Comparison of ENCODE assay signal across 8 cellular contexts in the genomic region with DNA sequence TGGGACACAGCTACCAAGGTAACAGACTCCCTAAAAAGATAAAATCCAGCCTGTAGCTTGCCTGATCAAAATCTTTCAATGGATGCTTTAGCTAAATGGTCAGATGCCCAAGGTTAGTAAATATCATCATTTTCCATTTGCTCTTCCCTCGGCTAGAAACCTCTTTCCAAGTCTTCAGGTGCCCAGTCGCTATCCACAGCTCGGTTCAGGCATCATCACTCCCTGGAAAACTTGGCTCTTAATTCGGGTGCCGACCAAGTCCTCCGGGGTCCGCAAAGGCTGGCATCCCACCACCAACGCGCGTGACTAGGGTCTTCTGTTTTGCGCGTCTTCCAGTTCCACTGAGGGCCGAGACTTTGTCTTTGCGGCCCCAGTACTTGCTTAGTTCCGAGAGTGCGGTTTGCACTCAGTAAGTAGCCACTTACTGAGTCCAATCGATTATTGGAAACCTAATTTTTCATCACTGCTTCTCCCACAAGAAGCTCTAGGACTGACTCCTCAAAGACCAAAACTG. TPM values are rescaled to one million over a fixed set of nuclear protein-coding genes. Genes with fewer than 3 reads are reported as not detected.
A peak's percentile ranks its signal among the peaks of the same experiment; 100 is the strongest.
DNase-seq lines count a peak whose midpoint lies in the region; ATAC-seq and TF ChIP-seq lines count a peak whose summit lies in the region.

No MANE protein-coding gene starts in this region.

- no peak overlapping the region for H2AFZ ChIP-seq in Karpas-422 (ENCODE audit: low read length)

- ATAC-seq in central memory CD8-positive, alpha-beta T cell (replicated peaks; ENCODE audit: extremely low read depth, poor library complexity, severe bottlenecking) = no peak
- ATAC-seq in naive thymus-derived CD8-positive, alpha-beta T cell = no peak

- H3K36me3 ChIP-seq in BJ (ENCODE audit: control insufficient read depth, insufficient read depth, low read length) = no peaks in the 10 kb centered on the region
- H3K36me3 ChIP-seq in Karpas-422 (ENCODE audit: insufficient read depth, low read length) = no peaks in the 10 kb centered on the region

- no peaks in the 10 kb centered on the region for H3K9me3 Mint-ChIP-seq in central memory CD8-positive, alpha-beta T cell
- H3K9me3 Mint-ChIP-seq in naive thymus-derived CD8-positive, alpha-beta T cell = peaks cover 0 to 9% (median 0%) of the 10 kb centered on the region in 9 donors

- DNase-seq in BJ (ENCODE audit: low read depth) (no peak), Karpas-422 (no peak), dermis blood vessel endothelial cell (no peak), activated gamma-delta T cell treated with Interleukin-2 at 50 U/mL for 16 hours (no peak), NCI-H226 (no peak), NCI-H2107 (lab: John Stamatoyannopoulos, UW) (no peak)
- no peak for DNase-seq in central memory CD8-positive, alpha-beta T cell (ENCODE audit: low spot score in 2 of 2)
- no peak for DNase-seq in naive thymus-derived CD8-positive, alpha-beta T cell

- no peaks in the 10 kb centered on the region for H3K9me2 ChIP-seq in Karpas-422 (replicated peaks; ENCODE audit: insufficient read depth, low read length)

- H3K4me3 Mint-ChIP-seq in central memory CD8-positive, alpha-beta T cell = peak overlapping the region; percentile 76
- H3K4me3 Mint-ChIP-seq in naive thymus-derived CD8-positive, alpha-beta T cell = peak overlapping the region; percentile 61 to 84 (median 78)

- peaks cover 41% of the 10 kb centered on the region for H3K4me1 ChIP-seq in Karpas-422 (ENCODE audit: low read length)

- H3K27me3 ChIP-seq in BJ (ENCODE audit: control insufficient read depth, insufficient read depth, low read length) (no peaks in the 10 kb centered on the region), Karpas-422 (ENCODE audit: low read length) (no peaks in the 10 kb centered on the region)

- peaks cover 53% of the 10 kb centered on the region for H3K36me3 Mint-ChIP-seq in central memory CD8-positive, alpha-beta T cell (ENCODE audit: insufficient read depth)
- H3K36me3 Mint-ChIP-seq in naive thymus-derived CD8-positive, alpha-beta T cell = peaks cover 0 to 3% (median 1%) of the 10 kb centered on the region in 3 donors

- H3K27me3 Mint-ChIP-seq in central memory CD8-positive, alpha-beta T cell = peaks cover 4% of the 10 kb centered on the region
- H3K27me3 Mint-ChIP-seq in naive thymus-derived CD8-positive, alpha-beta T cell = peaks cover 0 to 9% (median 0%) of the 10 kb centered on the region in 5 donors

- CTCF ChIA-PET in BJ (lab: Yijun Ruan, JAX) = no interaction called here

- peak overlapping the region; percentile 91 for H3K27ac Mint-ChIP-seq in central memory CD8-positive, alpha-beta T cell (ENCODE audit: low read depth)
- peak overlapping the region in 5 of 10 donors; percentile 28 to 75 (median 55) for H3K27ac Mint-ChIP-seq in naive thymus-derived CD8-positive, alpha-beta T cell

- H3K4me3 ChIP-seq in BJ (ENCODE audit: low read depth, low read length) = peak overlapping the region; percentile 33
- no peak overlapping the region for H3K4me3 ChIP-seq in Karpas-422 (ENCODE audit: low read length)

- peaks cover 45% of the 10 kb centered on the region for H3K4me1 Mint-ChIP-seq in central memory CD8-positive, alpha-beta T cell
- H3K4me1 Mint-ChIP-seq in naive thymus-derived CD8-positive, alpha-beta T cell = peaks cover 23 to 66% (median 59%) of the 10 kb centered on the region in 4 donors

- POLR2A ChIA-PET in BJ (lab: Charles Lee) = no interaction called here
- POLR2A ChIA-PET in naive thymus-derived CD8-positive, alpha-beta T cell (lab: Charles Lee) = interaction anchor here (0.5 to 2.9 kb wide), 3 partner anchors 10 to 988 kb away, joined by 3 to 17 read pairs (median 14); a partner anchor contains a TSS

- H3K9ac ChIP-seq in Karpas-422 (ENCODE audit: low read length) = no peak overlapping the region

- H3K4me2 ChIP-seq in Karpas-422 (ENCODE audit: low read depth, low read length, poor library complexity, severe bottlenecking) = peak overlapping the region; percentile 51

- no peaks in the 10 kb centered on the region for H3K9me3 ChIP-seq in Karpas-422 (ENCODE audit: low read length)

- H4K20me1 ChIP-seq in Karpas-422 (ENCODE audit: insufficient read depth, low read depth, low read length) = no peaks in the 10 kb centered on the region

- no peak for TF ChIP-seq CTCF in BJ (IDR thresholded peaks at IDR 0.05; ENCODE audit: insufficient read depth, low read depth, low read length)

- no peak overlapping the region for H3K27ac ChIP-seq in Karpas-422 (ENCODE audit: low read length)

- H3K79me2 ChIP-seq in Karpas-422 (ENCODE audit: low read length) = no peaks in the 10 kb centered on the region

RNA-seq across cellular contexts. Expression of a gene that starts 44.3 kb away (rescaled TPM):
- polyA plus RNA-seq in BJ (2011; rRNA removed) = not detected in 2 replicates
- polyA minus RNA-seq in BJ (2011; rRNA and poly(A)+ RNA removed) = not detected in 2 replicates
- 0.18 TPM in 1 of 2 replicates, not detected in the other for total RNA-seq in Karpas-422 (2014; rRNA removed; shearing (Covaris generic); ENCODE audit: low replicate concordance)
- not detected for total RNA-seq in naive thymus-derived CD8-positive, alpha-beta T cell
- polyA plus RNA-seq in naive thymus-derived CD8-positive, alpha-beta T cell = not detected
- under 0.01 TPM in 1 of 2 replicates, not detected in the other for total RNA-seq in dermis blood vessel endothelial cell

RNA-seq across cellular contexts. Expression of a gene that starts 52.3 kb away (rescaled TPM):
- not detected in 2 replicates for polyA plus RNA-seq in BJ (2011; rRNA removed)
- not detected in 2 replicates for polyA minus RNA-seq in BJ (2011; rRNA and poly(A)+ RNA removed)
- not detected in 2 replicates for total RNA-seq in Karpas-422 (2014; rRNA removed; shearing (Covaris generic); ENCODE audit: low replicate concordance)
- not detected for total RNA-seq in naive thymus-derived CD8-positive, alpha-beta T cell
- not detected for polyA plus RNA-seq in naive thymus-derived CD8-positive, alpha-beta T cell
- not detected in 2 replicates for total RNA-seq in dermis blood vessel endothelial cell

RNA-seq across cellular contexts. Expression of a gene that starts 59.9 kb away (rescaled TPM):
- 10.0 and 16.1 TPM in 2 replicates for polyA plus RNA-seq in BJ (2011; rRNA removed)
- 12.5 and 17.4 TPM in 2 replicates for polyA minus RNA-seq in BJ (2011; rRNA and poly(A)+ RNA removed)
- total RNA-seq in Karpas-422 (2014; rRNA removed; shearing (Covaris generic); ENCODE audit: low replicate concordance) = 17.2 and 29.7 TPM in 2 replicates
- 10 to 100 TPM; 46.7 to 50.5 TPM for total RNA-seq in naive thymus-derived CD8-positive, alpha-beta T cell
- polyA plus RNA-seq in naive thymus-derived CD8-positive, alpha-beta T cell = 10 to 100 TPM; 19.5 to 34.8 (median 19.6) TPM
- total RNA-seq in dermis blood vessel endothelial cell = 41.5 and 68.4 TPM in 2 replicates
